9 cellular contexts compared by ENCODE assay signal in the genomic region with DNA sequence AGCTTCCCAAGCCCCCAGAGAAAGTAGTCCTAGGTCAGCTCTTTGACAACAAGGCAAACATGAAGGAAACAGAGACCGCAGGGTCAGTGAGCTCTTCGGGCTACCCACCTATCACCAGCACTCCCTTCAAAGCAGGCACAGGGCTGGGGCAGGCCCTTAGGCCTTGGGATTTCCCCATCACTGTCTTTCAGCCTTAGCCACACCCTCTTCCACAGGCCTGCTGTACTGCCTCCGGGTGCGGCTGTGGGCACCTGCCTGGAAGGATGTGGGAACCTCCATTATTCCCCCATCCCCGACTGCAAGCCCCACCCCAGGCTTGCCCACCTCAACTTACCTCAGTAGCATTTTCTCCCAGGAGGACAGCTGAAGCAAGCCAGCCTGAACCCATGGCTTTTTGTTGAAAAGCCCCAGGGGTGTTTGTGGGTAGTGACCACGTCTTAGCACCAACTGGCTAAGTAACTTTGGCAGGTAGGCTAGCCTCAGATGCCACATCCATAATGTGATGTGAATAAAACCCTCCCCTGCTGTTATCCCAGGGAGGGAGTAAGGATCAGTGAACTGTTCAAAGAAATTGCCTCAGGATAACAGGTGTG.
DNase-seq lines count a peak whose midpoint lies in the region; ATAC-seq and TF ChIP-seq lines count a peak whose summit lies in the region.
"Had no signal": no experiment of that assay in that cellular context is flagged by ENCODE, and none has a peak within 500 bp of the region (broad histone marks: within the 10 kb centered on the region; RNA-seq: fewer than 3 reads in every experiment).

No MANE protein-coding gene starts in this region.

- no peaks in the 10 kb centered on the region for H3K27me3 Mint-ChIP-seq in natural killer cell treated with Interleukin-12 subunit alpha and Interleukin-12 subunit beta and Interleukin-15 and Interleukin-18, amount 100 ng/mL, for 72 hours

- no peaks in the 10 kb centered on the region for H3K27me3 ChIP-seq in prostate gland (replicated peaks; ENCODE audit: insufficient read depth)

- peak; percentile 41 to 61 for DNase-seq in activated CD4-positive, alpha-beta T cell treated with anti-CD3 and anti-CD28 coated beads, Interleukin-2, amount 50 U/mL, for 48 hours
- peak; percentile 78 for DNase-seq in natural killer cell treated with Interleukin-12 subunit alpha and Interleukin-12 subunit beta and Interleukin-15 and Interleukin-18, amount 100 ng/mL, for 72 hours (ENCODE audit: low spot score)
- DNase-seq in NCI-H2227 (lab: John Stamatoyannopoulos, UW; ENCODE audit: unreplicated experiment) (no peak), NCI-H2196 treated with DMSO at 0.1 percent for 48 hours (lab: John Stamatoyannopoulos, UW; ENCODE audit: unreplicated experiment) (no peak), prostate gland (ENCODE audit: low spot score) (no peak), NCI-H187 (lab: John Stamatoyannopoulos, UW) (no peak)

- no peak overlapping the region for H3K27ac ChIP-seq in prostate gland
- H3K27ac ChIP-seq: HL-60 had no signal

- H3K36me3 ChIP-seq in prostate gland, result no peaks in the 10 kb centered on the region

- peak; percentile 100 for ATAC-seq in GM19025 (IDR thresholded peaks at IDR 0.05; ENCODE audit: low read depth, unreplicated experiment)
- peak; percentile 82 for ATAC-seq in HG02981 (IDR thresholded peaks at IDR 0.05; ENCODE audit: unreplicated experiment)
- peak; percentile 96 for ATAC-seq in natural killer cell treated with Interleukin-12 subunit alpha and Interleukin-12 subunit beta and Interleukin-15 and Interleukin-18, amount 100 ng/mL, for 72 hours

- WGBS in prostate gland, result 72% methylated on average over 6 of the region's 6 CpGs

- no peaks in the 10 kb centered on the region for H3K36me3 Mint-ChIP-seq in natural killer cell treated with Interleukin-12 subunit alpha and Interleukin-12 subunit beta and Interleukin-15 and Interleukin-18, amount 100 ng/mL, for 72 hours

- no peaks in the 10 kb centered on the region for H3K4me1 ChIP-seq in prostate gland (replicated peaks)

- peaks cover 23 to 37% of the 10 kb centered on the region in 2 donors for H3K4me1 Mint-ChIP-seq in natural killer cell treated with Interleukin-12 subunit alpha and Interleukin-12 subunit beta and Interleukin-15 and Interleukin-18, amount 100 ng/mL, for 72 hours (ENCODE audit: low read depth in 2 of 2)

- TF ChIP-seq POLR2A in prostate gland (IDR thresholded peaks at IDR 0.05), result no peak

- no peaks in the 10 kb centered on the region for H3K9me3 ChIP-seq in prostate gland

- no peak for TF ChIP-seq CTCF in prostate gland (IDR thresholded peaks at IDR 0.05)

- no peaks in the 10 kb centered on the region for H3K9me3 Mint-ChIP-seq in natural killer cell treated with Interleukin-12 subunit alpha and Interleukin-12 subunit beta and Interleukin-15 and Interleukin-18, amount 100 ng/mL, for 72 hours

- intact Hi-C loops in prostate gland (cut with DNase I), result no loop called here

- H3K4me3 ChIP-seq in prostate gland, result no peak overlapping the region

- peak overlapping the region; percentile 38 to 62 for H3K27ac Mint-ChIP-seq in natural killer cell treated with Interleukin-12 subunit alpha and Interleukin-12 subunit beta and Interleukin-15 and Interleukin-18, amount 100 ng/mL, for 72 hours

- peak overlapping the region; percentile 44 for H3K4me3 Mint-ChIP-seq in natural killer cell treated with Interleukin-12 subunit alpha and Interleukin-12 subunit beta and Interleukin-15 and Interleukin-18, amount 100 ng/mL, for 72 hours

Comparison
In these comparisons a context has a peak if more than half of its experiments do, and no peak if none do; other contexts are left out.
1. DNase-seq: peak in activated CD4-positive, alpha-beta T cell treated with anti-CD3 and anti-CD28 coated beads, Interleukin-2, amount 50 U/mL, for 48 hours (2 of 2) and natural killer cell treated with Interleukin-12 subunit alpha and Interleukin-12 subunit beta and Interleukin-15 and Interleukin-18, amount 100 ng/mL, for 72 hours (single experiment); none in NCI-H2227 (single experiment), NCI-H2196 treated with DMSO at 0.1 percent for 48 hours (single experiment), prostate gland (single experiment) and NCI-H187 (0 of 2).
2. Peak in every context shown above with its lines, with median percentiles within 50 percentile points of each other: ATAC-seq.